Comparison of ENCODE assay signal across 10 cellular contexts in genomic region chr7:129958643-129959479, GRCh38. TPM values are rescaled to one million over a fixed set of nuclear protein-coding genes. Genes with fewer than 3 reads are reported as not detected.
A peak's percentile ranks its signal among the peaks of the same experiment; 100 is the strongest.
DNase-seq lines count a peak whose midpoint lies in the region; ATAC-seq, FAIRE-seq and TF ChIP-seq lines count a peak whose summit lies in the region.
"Had no signal": no experiment of that assay in that cellular context is flagged by ENCODE, and none has a peak within 500 bp of the region (broad histone marks: within the 10 kb centered on the region; RNA-seq: fewer than 3 reads in every experiment).

No MANE protein-coding gene starts in this region.

- H3K79me2 ChIP-seq in GM12878 (ENCODE audit: control insufficient read depth, insufficient read depth, low read length) = no peaks in the 10 kb centered on the region

- no peak for TF ChIP-seq CTCF in GM12878 (IDR thresholded peaks at IDR 0.05 in 2 of 3, conservative IDR thresholded peaks at IDR 0.05 in 1 of 3; ENCODE audit: control insufficient read depth in 2 of 3, extremely low read depth in 1 of 3, insufficient read depth in 1 of 3, low read depth in 3 of 3, low read length in 3 of 3)

- no peak overlapping the region for H3K4me2 ChIP-seq in GM12878 (ENCODE audit: control insufficient read depth, insufficient read depth)

- no peak for TF ChIP-seq EP300 in GM12878 (IDR thresholded peaks at IDR 0.05; ENCODE audit: borderline replicate concordance in 1 of 2, control insufficient read depth in 1 of 2, low read depth in 2 of 2, low read length in 2 of 2)

- H3K4me3 ChIP-seq in GM12878 (no peak overlapping the region), aorta (ENCODE audit: low read length in 2 of 2) (no peak overlapping the region)

- in situ Hi-C loops in GM12878 (cut with MboI) = no loop called here

- no peaks in the 10 kb centered on the region for H3K9me3 ChIP-seq in GM12878 (replicated peaks; ENCODE audit: control insufficient read depth, insufficient read depth, low read length)
- no peaks in the 10 kb centered on the region for H3K9me3 ChIP-seq in aorta (ENCODE audit: control insufficient read depth, low read length)

- H3K4me3 Mint-ChIP-seq in activated CD4-positive, alpha-beta T cell treated with anti-CD3 and anti-CD28 coated beads for 36 hours = no peak overlapping the region

- RAD21 ChIA-PET in GM12878 (lab: Charles Lee; ENCODE audit: unreplicated experiment) = interaction anchor here (1.4 to 1.9 kb wide), 3 partner anchors 10 to 51 kb away, joined by 4 to 11 read pairs (median 4); no protein-coding TSS in a partner anchor

- no peak overlapping the region; the same call in 1 of the 2 replicates for H2AFZ ChIP-seq in GM12878 (ENCODE audit: control insufficient read depth, low read depth, low read length)

- no TSS peak for BruUV-seq in GM12878 (replicated peaks; lab: Mats Ljungman, UMichigan)

- no peak overlapping the region for H3K27ac ChIP-seq in GM12878 (ENCODE audit: control insufficient read depth, insufficient read depth)
- H3K27ac ChIP-seq in aorta (ENCODE audit: low read depth in 1 of 2, low read length in 2 of 2) = no peak overlapping the region
- H3K27ac ChIP-seq: C4-2B had no signal

- SMC1A ChIA-PET in GM12878 (lab: Charles Lee; ENCODE audit: uncharacterized antibody, unreplicated experiment) = interaction anchor here (1.2 to 1.5 kb wide), 3 partner anchors 26 to 50 kb away, joined by 3 to 4 read pairs (median 4); no protein-coding TSS in a partner anchor

- no peaks in the 10 kb centered on the region for H3K9me3 Mint-ChIP-seq in activated CD4-positive, alpha-beta T cell treated with anti-CD3 and anti-CD28 coated beads for 36 hours (ENCODE audit: low read depth)

- intact Hi-C loops in activated CD4-positive, alpha-beta T cell treated with anti-CD3 and anti-CD28 coated beads for 36 hours (cut with DNase I, micrococcal nuclease) = loop anchor here (10.0 kb wide), 3 partner anchors 226 to 1146 kb away; partner anchors contain the start of gene COPG2 (in 1 of the 2)
- intact Hi-C loops in GM12878 (cut with micrococcal nuclease; ENCODE audit: unreplicated experiment) = no loop called here
- intact Hi-C loops in aorta (cut with DNase I) = no loop called here

- no peak overlapping the region for H3K9ac ChIP-seq in GM12878 (ENCODE audit: control insufficient read depth, insufficient read depth, low read length)

- no peaks in the 10 kb centered on the region for H4K20me1 ChIP-seq in GM12878 (ENCODE audit: control insufficient read depth, insufficient read depth)

- H3K27me3 ChIP-seq in GM12878 (replicated peaks in 1 of 2; ENCODE audit: control insufficient read depth in 2 of 2, insufficient read depth in 2 of 2, low read length in 1 of 2) (no peaks in the 10 kb centered on the region), aorta (ENCODE audit: control insufficient read depth in 1 of 2, insufficient read depth in 2 of 2, low read length in 1 of 2) (no peaks in the 10 kb centered on the region)

- TF ChIP-seq POLR2A in GM12878 (IDR thresholded peaks at IDR 0.05; ENCODE audit: low read depth, low read length) = no peak

- H3K36me3 ChIP-seq in GM12878 (ENCODE audit: control insufficient read depth in 2 of 2, insufficient read depth in 2 of 2, low read length in 1 of 2) (no peaks in the 10 kb centered on the region), aorta (ENCODE audit: control insufficient read depth in 1 of 2, insufficient read depth in 2 of 2, low read length in 1 of 2) (no peaks in the 10 kb centered on the region)

- WGBS in GM12878 (ENCODE audit: insufficient coverage, insufficient replicate concordance, low lambda C conversion rate, missing lambda C conversion rate) = 33% methylated on average over 9 of the region's 9 CpGs
- WGBS in aorta, 2 donors = 81 to 85% methylated on average over 9 of the region's 9 CpGs

- TF ChIP-seq RAD21 in GM12878 (IDR thresholded peaks at IDR 0.05; ENCODE audit: insufficient read depth, low read depth, low read length) = no peak

- ATAC-seq in activated CD4-positive, alpha-beta T cell treated with anti-CD3 and anti-CD28 coated beads for 36 hours = no peak
- peak; percentile 38; the same call in 2 of the 3 replicates for ATAC-seq in GM12878
- no peak for ATAC-seq in aorta (ENCODE audit: low FRiP score)
- no peak for ATAC-seq in HG03432 (IDR thresholded peaks at IDR 0.05; ENCODE audit: unreplicated experiment)
- no peak for ATAC-seq in GM21723 (IDR thresholded peaks at IDR 0.05; ENCODE audit: unreplicated experiment)

- no peaks in the 10 kb centered on the region for H3K27me3 Mint-ChIP-seq in activated CD4-positive, alpha-beta T cell treated with anti-CD3 and anti-CD28 coated beads for 36 hours

- CTCF ChIA-PET in activated CD4-positive, alpha-beta T cell treated with anti-CD3 and anti-CD28 coated beads for 36 hours (lab: Charles Lee) = interaction anchor here (1.8 kb wide), 1 partner anchor 12 kb away, joined by 4 read pairs; no protein-coding TSS in a partner anchor
- CTCF ChIA-PET in GM12878 (lab: Yijun Ruan, JAX) = interaction anchor here (0.6 to 1.3 kb wide), 5 partner anchors 27 to 1075 kb away, joined by 3 to 5 read pairs (median 3); no protein-coding TSS in a partner anchor

- POLR2A ChIA-PET in activated CD4-positive, alpha-beta T cell treated with anti-CD3 and anti-CD28 coated beads for 36 hours (lab: Charles Lee) = no interaction called here
- POLR2A ChIA-PET in GM12878 (lab: Charles Lee) = interaction anchor here (0.6 kb wide), 1 partner anchor 46 kb away, joined by 6 read pairs; no protein-coding TSS in a partner anchor

- peak overlapping the region; percentile 14 for H3K27ac Mint-ChIP-seq in activated CD4-positive, alpha-beta T cell treated with anti-CD3 and anti-CD28 coated beads for 36 hours

- no peak for FAIRE-seq in GM12878 (lab: Jason Lieb, UNC)

- no peaks in the 10 kb centered on the region for H3K4me1 Mint-ChIP-seq in activated CD4-positive, alpha-beta T cell treated with anti-CD3 and anti-CD28 coated beads for 36 hours

- H3K36me3 Mint-ChIP-seq in activated CD4-positive, alpha-beta T cell treated with anti-CD3 and anti-CD28 coated beads for 36 hours (ENCODE audit: low read depth) = no peaks in the 10 kb centered on the region

- DNase-seq in activated CD4-positive, alpha-beta T cell treated with anti-CD3 and anti-CD28 coated beads for 36 hours = no peak
- DNase-seq in activated CD4-positive, alpha-beta T cell treated with anti-CD3 and anti-CD28 coated beads, Interleukin-2, amount 50 U/mL, for 1 hour = no peak
- DNase-seq in GM12878 (ENCODE audit: low read depth, low spot score) = no peak
- DNase-seq in left kidney (ENCODE audit: low read depth, low spot score) = peak; percentile 34
- DNase-seq in aorta = peak; percentile 56 to 74
- DNase-seq in T-helper 2 cell = no peak
- DNase-seq: NCI-H524 had no signal

- H3K4me1 ChIP-seq in GM12878 (ENCODE audit: control insufficient read depth, insufficient read depth, low read length) (no peaks in the 10 kb centered on the region), aorta (ENCODE audit: control insufficient read depth in 1 of 2, insufficient read depth in 2 of 2, low read length in 2 of 2) (no peaks in the 10 kb centered on the region)

TF ChIP-seq in GM12878, 131 proteins besides CTCF, POLR2A, EP300 and RAD21 (continues in another document):
- no peak for TF ChIP-seq GABPA (IDR thresholded peaks at IDR 0.05; ENCODE audit: low read depth)
- TF ChIP-seq CHD2 (IDR thresholded peaks at IDR 0.05; ENCODE audit: borderline replicate concordance, low read depth, low read length) = no peak
- TF ChIP-seq SREBF2 (IDR thresholded peaks at IDR 0.05; ENCODE audit: low read length) = no peak
- TF ChIP-seq RFX5 (IDR thresholded peaks at IDR 0.05; ENCODE audit: low read depth, low read length) = no peak

RNA-seq across cellular contexts. Expression of gene UBE2H, which starts 6.1 kb away (rescaled TPM):
- 10 to 100 TPM; 25.6 to 40.7 TPM for total RNA-seq in activated CD4-positive, alpha-beta T cell treated with anti-CD3 and anti-CD28 coated beads for 36 hours
- 127 and 133 TPM in 2 replicates for total RNA-seq in GM12878 (2013; cell fraction: nucleolus; rRNA removed)
- total RNA-seq in GM12878 (2014; rRNA removed) (21.0 and 21.8 TPM in 2 replicates), GM12878 (2014; rRNA removed; fragmentation: Illumina TruSeq; extraction: Trizol) (30.6 and 35.6 TPM in 2 replicates), GM12878 (2021) (40.7 and 43.4 TPM in 2 replicates), aorta (100 to 1,000 TPM; 141 to 173 TPM)
- 28.7 TPM for polyA plus RNA-seq in GM12878 (2011; ENCODE audit: low read depth)
- polyA plus RNA-seq in GM12878 (2011; rRNA removed) (75.5 and 127 TPM in 2 replicates), GM12878 (2014; fragmentation: Illumina TruSeq; extraction: Trizol) (49.8 and 80.4 TPM in 2 replicates), GM12878 (2014; fragmentation: Nextera tagmentation; extraction: Ambion mirVana) (10 to 100 TPM; 15.6 to 16.8 TPM), GM12878 (2014; rRNA removed) (25.1 and 29.9 TPM in 2 replicates), GM12878 (2016; fragmentation: Nextera tagmentation; extraction: Ambion mirVana) (10 to 100 TPM; 28.4 to 38.7 TPM), aorta (10 to 100 TPM; 52.3 to 57.9 TPM)
- polyA plus RNA-seq in GM12878 (2011; cell fraction: cytosol; rRNA removed) = 26.5 and 36.9 TPM in 2 replicates
- 24.6 and 30.6 TPM in 2 replicates for polyA plus RNA-seq in GM12878 (2011; cell fraction: nucleus; rRNA removed)
- polyA plus RNA-seq in GM12878 (2012) = 37.4 and 38.8 TPM in 2 replicates
- 38.4 and 53.8 TPM in 2 replicates for polyA minus RNA-seq in GM12878 (2011; rRNA and poly(A)+ RNA removed)
- 16.2 and 27.7 TPM in 2 replicates for polyA minus RNA-seq in GM12878 (2011; cell fraction: cytosol; rRNA and poly(A)+ RNA removed)
- polyA minus RNA-seq in GM12878 (2011; cell fraction: nucleus; rRNA and poly(A)+ RNA removed) = 19.1 and 37.6 TPM in 2 replicates

Comparison
In these comparisons a context has a peak if more than half of its experiments do, and no peak if none do; other contexts are left out.
1. DNase-seq: peak in left kidney (single experiment) and aorta (2 of 2); none in activated CD4-positive, alpha-beta T cell treated with anti-CD3 and anti-CD28 coated beads for 36 hours (single experiment), activated CD4-positive, alpha-beta T cell treated with anti-CD3 and anti-CD28 coated beads, Interleukin-2, amount 50 U/mL, for 1 hour (single experiment), GM12878 (single experiment) and T-helper 2 cell (0 of 5).
2. intact Hi-C loops: an anchor here in activated CD4-positive, alpha-beta T cell treated with anti-CD3 and anti-CD28 coated beads for 36 hours (10.0 kb wide); none called in GM12878 and aorta.